1 cellular context compared by ENCODE assay signal in genomic region chr7:102291916-102292267, GRCh38.
TF ChIP-seq lines count a peak whose summit lies in the region.

No MANE protein-coding gene starts in this region.

TF ChIP-seq in GM12878, 131 proteins besides CTCF, POLR2A, EP300 and RAD21:
- 0 out of 2 replicates have a peak, but pooled peaks have one; percentile 5 for TF ChIP-seq POLR2AphosphoS2 (IDR thresholded peaks at IDR 0.05; ENCODE audit: low read depth, low read length)
- TF ChIP-seq SRF (IDR thresholded peaks at IDR 0.05; ENCODE audit: low read depth in 2 of 2, low read length in 2 of 2), result no peak
- TF ChIP-seq GATAD2B (conservative IDR thresholded peaks at IDR 0.05; ENCODE audit: low read depth), result no peak
- TF ChIP-seq ZNF622 (IDR thresholded peaks at IDR 0.05), result no peak
- no peak for TF ChIP-seq ZNF207 (IDR thresholded peaks at IDR 0.05; ENCODE audit: borderline replicate concordance)
- 0 out of 2 replicates have a peak, but pooled peaks have one; percentile 22 for TF ChIP-seq POLR2AphosphoS5 (IDR thresholded peaks at IDR 0.05; ENCODE audit: low read length)
- no peak for TF ChIP-seq CBFB (IDR thresholded peaks at IDR 0.05; ENCODE audit: low read depth)
- 0 out of 2 replicates have a peak, but pooled peaks have one; percentile 18 for TF ChIP-seq SMARCA5 (IDR thresholded peaks at IDR 0.05)
- TF ChIP-seq RB1 (IDR thresholded peaks at IDR 0.05; ENCODE audit: borderline replicate concordance), result no peak
TF ChIP-seq in GM12878: peak in this region for 3.
